Comparison of ENCODE assay signal across 1 cellular context in the genomic region with DNA sequence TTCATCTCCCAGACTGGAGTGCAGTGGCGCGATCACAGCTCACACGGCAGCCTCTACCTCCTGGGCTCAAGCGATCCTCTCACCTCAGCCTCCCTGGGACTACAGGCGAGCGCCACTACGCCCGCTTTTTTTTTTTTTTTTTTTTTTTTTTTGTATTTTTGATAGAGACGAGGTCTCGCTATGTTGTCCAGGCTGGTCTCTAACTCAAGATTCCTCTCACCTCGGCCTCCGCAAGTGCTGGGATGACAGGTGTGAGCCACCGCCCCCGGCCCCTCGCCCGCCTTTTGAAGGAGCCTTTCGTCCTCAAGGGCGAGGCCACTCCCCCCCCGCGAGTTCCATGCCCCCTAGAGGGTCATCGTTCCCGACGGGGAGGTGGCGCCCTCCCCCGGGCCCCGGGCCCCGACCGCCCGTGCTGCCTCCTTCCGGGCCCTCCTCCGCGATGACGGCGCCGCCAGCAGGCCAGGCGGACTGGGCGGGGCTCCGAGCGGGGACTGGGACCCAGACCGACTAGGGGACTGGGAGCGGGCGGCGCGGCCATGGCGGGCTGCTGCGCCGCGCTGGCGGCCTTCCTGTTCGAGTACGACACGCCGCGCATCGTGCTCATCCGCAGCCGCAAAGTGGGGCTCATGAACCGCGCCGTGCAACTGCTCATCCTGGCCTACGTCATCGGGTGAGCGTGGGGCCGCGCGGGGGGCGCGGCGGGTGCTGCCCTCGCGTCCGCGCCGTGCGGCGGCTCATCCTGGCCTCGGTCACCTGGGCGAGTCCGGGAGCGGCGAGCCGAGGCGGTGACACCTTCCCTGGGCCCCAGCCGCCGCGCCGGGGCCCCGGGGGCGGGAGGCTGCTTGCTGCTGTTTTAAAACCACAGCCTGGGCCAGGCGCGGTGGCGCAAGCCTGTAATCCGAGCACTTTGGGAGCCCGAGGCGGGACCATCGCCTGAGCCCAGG.
A peak's percentile ranks its signal among the peaks of the same experiment; 100 is the strongest.
TF ChIP-seq lines count a peak whose summit lies in the region.

A gene with protein sequence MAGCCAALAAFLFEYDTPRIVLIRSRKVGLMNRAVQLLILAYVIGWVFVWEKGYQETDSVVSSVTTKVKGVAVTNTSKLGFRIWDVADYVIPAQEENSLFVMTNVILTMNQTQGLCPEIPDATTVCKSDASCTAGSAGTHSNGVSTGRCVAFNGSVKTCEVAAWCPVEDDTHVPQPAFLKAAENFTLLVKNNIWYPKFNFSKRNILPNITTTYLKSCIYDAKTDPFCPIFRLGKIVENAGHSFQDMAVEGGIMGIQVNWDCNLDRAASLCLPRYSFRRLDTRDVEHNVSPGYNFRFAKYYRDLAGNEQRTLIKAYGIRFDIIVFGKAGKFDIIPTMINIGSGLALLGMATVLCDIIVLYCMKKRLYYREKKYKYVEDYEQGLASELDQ (plus strand): TSS at position 501 of the 944 bp plus-strand sequence. CDS start 36 bp downstream, at position 537.

TF ChIP-seq in GM12878, 131 proteins besides CTCF, POLR2A, EP300 and RAD21 (continued from another document):
- TF ChIP-seq CREB1 (IDR thresholded peaks at IDR 0.05; ENCODE audit: low read depth) (peak; percentile 65; the same call in 1 of the 2 replicates), TCF7 (IDR thresholded peaks at IDR 0.05; ENCODE audit: borderline replicate concordance) (no peak), TAF1 (IDR thresholded peaks at IDR 0.05; ENCODE audit: borderline replicate concordance, low read depth, low read length) (peak; percentile 69; the same call in 1 of the 2 replicates), IKZF1 (conservative IDR thresholded peaks at IDR 0.05) (peak; percentile 80), ZZZ3 (IDR thresholded peaks at IDR 0.05; ENCODE audit: control insufficient read depth, insufficient read length, low read depth) (no peak), TCF3 (IDR thresholded peaks at IDR 0.05; ENCODE audit: borderline replicate concordance, insufficient read depth, low read depth, low read length) (no peak), PAX5 (IDR thresholded peaks at IDR 0.05; ENCODE audit: borderline replicate concordance, low read depth, low read length) (peak; percentile 65; the same call in 1 of the 2 replicates), TBL1XR1 (IDR thresholded peaks at IDR 0.05; ENCODE audit: low read depth, low read length) (no peak), ZSCAN29 (IDR thresholded peaks at IDR 0.05) (0 out of 2 replicates have a peak, but pooled peaks have one; percentile 28), IKZF2 (IDR thresholded peaks at IDR 0.05) (no peak), DPF2 (IDR thresholded peaks at IDR 0.05) (peak; percentile 95), SMAD5 (IDR thresholded peaks at IDR 0.05; ENCODE audit: low read depth) (peak; percentile 78), POU2F2 (IDR thresholded peaks at IDR 0.05; ENCODE audit: borderline replicate concordance, low read depth, low read length) (peak; percentile 77; the same call in 1 of the 3 replicates), SMARCA5 (IDR thresholded peaks at IDR 0.05) (peak; percentile 88; the same call in 1 of the 2 replicates), NFXL1 (IDR thresholded peaks at IDR 0.05; ENCODE audit: borderline replicate concordance) (0 out of 2 replicates have a peak, but pooled peaks have one; percentile 23), POLR2AphosphoS2 (IDR thresholded peaks at IDR 0.05; ENCODE audit: low read depth, low read length) (peak; percentile 82), JUNB (IDR thresholded peaks at IDR 0.05) (no peak), PML (IDR thresholded peaks at IDR 0.05; ENCODE audit: low read length) (peak; percentile 65; the same call in 1 of the 2 replicates), RFX5 (IDR thresholded peaks at IDR 0.05; ENCODE audit: low read depth, low read length) (peak; percentile 19; the same call in 1 of the 2 replicates), EGR1 (IDR thresholded peaks at IDR 0.05; ENCODE audit: borderline replicate concordance in 1 of 2, low read depth in 2 of 2, low read length in 2 of 2) (peak in 1 of 2 experiments; percentile 55; a peak in 2 of 3 replicates), SMC3 (IDR thresholded peaks at IDR 0.05; ENCODE audit: borderline replicate concordance, low read length) (peak; percentile 26; the same call in 1 of the 2 replicates), YY1 (IDR thresholded peaks at IDR 0.05; ENCODE audit: low read depth, low read length) (peak; percentile 92), NR2F1 (conservative IDR thresholded peaks at IDR 0.05) (peak; percentile 70), MYC (IDR thresholded peaks at IDR 0.05; ENCODE audit: insufficient read depth, insufficient read length, insufficient replicate concordance, low read length, severe bottlenecking) (peak; percentile 39), ATF7 (IDR thresholded peaks at IDR 0.05; ENCODE audit: low read depth) (no peak), GATAD2B (conservative IDR thresholded peaks at IDR 0.05; ENCODE audit: low read depth) (peak; percentile 94), IRF4 (IDR thresholded peaks at IDR 0.05; ENCODE audit: low read depth, low read length) (no peak)
- TF ChIP-seq, protein P1, sequence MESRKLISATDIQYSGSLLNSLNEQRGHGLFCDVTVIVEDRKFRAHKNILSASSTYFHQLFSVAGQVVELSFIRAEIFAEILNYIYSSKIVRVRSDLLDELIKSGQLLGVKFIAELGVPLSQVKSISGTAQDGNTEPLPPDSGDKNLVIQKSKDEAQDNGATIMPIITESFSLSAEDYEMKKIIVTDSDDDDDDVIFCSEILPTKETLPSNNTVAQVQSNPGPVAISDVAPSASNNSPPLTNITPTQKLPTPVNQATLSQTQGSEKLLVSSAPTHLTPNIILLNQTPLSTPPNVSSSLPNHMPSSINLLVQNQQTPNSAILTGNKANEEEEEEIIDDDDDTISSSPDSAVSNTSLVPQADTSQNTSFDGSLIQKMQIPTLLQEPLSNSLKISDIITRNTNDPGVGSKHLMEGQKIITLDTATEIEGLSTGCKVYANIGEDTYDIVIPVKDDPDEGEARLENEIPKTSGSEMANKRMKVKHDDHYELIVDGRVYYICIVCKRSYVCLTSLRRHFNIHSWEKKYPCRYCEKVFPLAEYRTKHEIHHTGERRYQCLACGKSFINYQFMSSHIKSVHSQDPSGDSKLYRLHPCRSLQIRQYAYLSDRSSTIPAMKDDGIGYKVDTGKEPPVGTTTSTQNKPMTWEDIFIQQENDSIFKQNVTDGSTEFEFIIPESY (IDR thresholded peaks at IDR 0.05): peak; percentile 14; the same call in 1 of the 2 replicates
- TF ChIP-seq, protein P2, sequence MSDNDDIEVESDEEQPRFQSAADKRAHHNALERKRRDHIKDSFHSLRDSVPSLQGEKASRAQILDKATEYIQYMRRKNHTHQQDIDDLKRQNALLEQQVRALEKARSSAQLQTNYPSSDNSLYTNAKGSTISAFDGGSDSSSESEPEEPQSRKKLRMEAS (IDR thresholded peaks at IDR 0.05; ENCODE audit: low read depth, low read length): peak; percentile 62; the same call in 1 of the 2 replicates
- TF ChIP-seq, protein P3, sequence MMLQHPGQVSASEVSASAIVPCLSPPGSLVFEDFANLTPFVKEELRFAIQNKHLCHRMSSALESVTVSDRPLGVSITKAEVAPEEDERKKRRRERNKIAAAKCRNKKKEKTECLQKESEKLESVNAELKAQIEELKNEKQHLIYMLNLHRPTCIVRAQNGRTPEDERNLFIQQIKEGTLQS (IDR thresholded peaks at IDR 0.05; ENCODE audit: borderline replicate concordance, extremely low read depth, low read depth, low read length): no peak
- TF ChIP-seq, protein P4, sequence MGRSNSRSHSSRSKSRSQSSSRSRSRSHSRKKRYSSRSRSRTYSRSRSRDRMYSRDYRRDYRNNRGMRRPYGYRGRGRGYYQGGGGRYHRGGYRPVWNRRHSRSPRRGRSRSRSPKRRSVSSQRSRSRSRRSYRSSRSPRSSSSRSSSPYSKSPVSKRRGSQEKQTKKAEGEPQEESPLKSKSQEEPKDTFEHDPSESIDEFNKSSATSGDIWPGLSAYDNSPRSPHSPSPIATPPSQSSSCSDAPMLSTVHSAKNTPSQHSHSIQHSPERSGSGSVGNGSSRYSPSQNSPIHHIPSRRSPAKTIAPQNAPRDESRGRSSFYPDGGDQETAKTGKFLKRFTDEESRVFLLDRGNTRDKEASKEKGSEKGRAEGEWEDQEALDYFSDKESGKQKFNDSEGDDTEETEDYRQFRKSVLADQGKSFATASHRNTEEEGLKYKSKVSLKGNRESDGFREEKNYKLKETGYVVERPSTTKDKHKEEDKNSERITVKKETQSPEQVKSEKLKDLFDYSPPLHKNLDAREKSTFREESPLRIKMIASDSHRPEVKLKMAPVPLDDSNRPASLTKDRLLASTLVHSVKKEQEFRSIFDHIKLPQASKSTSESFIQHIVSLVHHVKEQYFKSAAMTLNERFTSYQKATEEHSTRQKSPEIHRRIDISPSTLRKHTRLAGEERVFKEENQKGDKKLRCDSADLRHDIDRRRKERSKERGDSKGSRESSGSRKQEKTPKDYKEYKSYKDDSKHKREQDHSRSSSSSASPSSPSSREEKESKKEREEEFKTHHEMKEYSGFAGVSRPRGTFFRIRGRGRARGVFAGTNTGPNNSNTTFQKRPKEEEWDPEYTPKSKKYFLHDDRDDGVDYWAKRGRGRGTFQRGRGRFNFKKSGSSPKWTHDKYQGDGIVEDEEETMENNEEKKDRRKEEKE (IDR thresholded peaks at IDR 0.05): 0 out of 2 replicates have a peak, but pooled peaks have one; percentile 44
- TF ChIP-seq, protein P5, sequence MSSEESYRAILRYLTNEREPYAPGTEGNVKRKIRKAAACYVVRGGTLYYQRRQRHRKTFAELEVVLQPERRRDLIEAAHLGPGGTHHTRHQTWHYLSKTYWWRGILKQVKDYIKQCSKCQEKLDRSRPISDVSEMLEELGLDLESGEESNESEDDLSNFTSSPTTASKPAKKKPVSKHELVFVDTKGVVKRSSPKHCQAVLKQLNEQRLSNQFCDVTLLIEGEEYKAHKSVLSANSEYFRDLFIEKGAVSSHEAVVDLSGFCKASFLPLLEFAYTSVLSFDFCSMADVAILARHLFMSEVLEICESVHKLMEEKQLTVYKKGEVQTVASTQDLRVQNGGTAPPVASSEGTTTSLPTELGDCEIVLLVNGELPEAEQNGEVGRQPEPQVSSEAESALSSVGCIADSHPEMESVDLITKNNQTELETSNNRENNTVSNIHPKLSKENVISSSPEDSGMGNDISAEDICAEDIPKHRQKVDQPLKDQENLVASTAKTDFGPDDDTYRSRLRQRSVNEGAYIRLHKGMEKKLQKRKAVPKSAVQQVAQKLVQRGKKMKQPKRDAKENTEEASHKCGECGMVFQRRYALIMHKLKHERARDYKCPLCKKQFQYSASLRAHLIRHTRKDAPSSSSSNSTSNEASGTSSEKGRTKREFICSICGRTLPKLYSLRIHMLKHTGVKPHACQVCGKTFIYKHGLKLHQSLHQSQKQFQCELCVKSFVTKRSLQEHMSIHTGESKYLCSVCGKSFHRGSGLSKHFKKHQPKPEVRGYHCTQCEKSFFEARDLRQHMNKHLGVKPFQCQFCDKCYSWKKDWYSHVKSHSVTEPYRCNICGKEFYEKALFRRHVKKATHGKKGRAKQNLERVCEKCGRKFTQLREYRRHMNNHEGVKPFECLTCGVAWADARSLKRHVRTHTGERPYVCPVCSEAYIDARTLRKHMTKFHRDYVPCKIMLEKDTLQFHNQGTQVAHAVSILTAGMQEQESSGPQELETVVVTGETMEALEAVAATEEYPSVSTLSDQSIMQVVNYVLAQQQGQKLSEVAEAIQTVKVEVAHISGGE (CRISPR knock-in tag; IDR thresholded peaks at IDR 0.05): peak; percentile 25; the same call in 1 of the 2 replicates
